In genomic region chr2:207318071-207318683, GRCh38 we compare ENCODE assay signal across 17 cellular contexts.
DNase-seq lines count a peak whose midpoint lies in the region; ATAC-seq and TF ChIP-seq lines count a peak whose summit lies in the region.
"Had no signal": no experiment of that assay in that cellular context is flagged by ENCODE, and none has a peak within 500 bp of the region (broad histone marks: within the 10 kb centered on the region; RNA-seq: fewer than 3 reads in every experiment).

No MANE protein-coding gene starts in this region.

- H3K36me3 Mint-ChIP-seq in activated naive CD8-positive, alpha-beta T cell treated with anti-CD3 and anti-CD28 coated beads, Interleukin-2, amount 50 U/mL, for 24 hours (ENCODE audit: low read depth), result no peaks in the 10 kb centered on the region
- no peaks in the 10 kb centered on the region for H3K36me3 Mint-ChIP-seq in activated naive CD8-positive, alpha-beta T cell treated with anti-CD3 and anti-CD28 coated beads for 36 hours
- H3K36me3 Mint-ChIP-seq in activated T-helper 2 cell treated with anti-CD3 and anti-CD28 coated beads, Interferon-gamma antibody, Interleukin-2, Interleukin-4, amounts not matched to agents 10 μg/mL and 5 μg/mL and 100 μg/mL, durations not matched to agents 14 hours and 24 hours and 36 hours (ENCODE audit: low read depth), result no peaks in the 10 kb centered on the region
- no peaks in the 10 kb centered on the region for H3K36me3 Mint-ChIP-seq in stimulated activated effector memory CD8-positive, alpha-beta T cell treated with anti-CD3 and anti-CD28 coated beads, Interleukin-12 subunit alpha, Interleukin-12 subunit beta, amount 100 ng/mL, for 72 hours

- no peak for TF ChIP-seq CTCF in lower leg skin (IDR thresholded peaks at IDR 0.05)

- peak overlapping the region; percentile 50 for H3K27ac Mint-ChIP-seq in activated naive CD8-positive, alpha-beta T cell treated with anti-CD3 and anti-CD28 coated beads, Interleukin-2, amount 50 U/mL, for 24 hours
- H3K27ac Mint-ChIP-seq in activated naive CD8-positive, alpha-beta T cell treated with anti-CD3 and anti-CD28 coated beads for 36 hours, result no peak overlapping the region
- H3K27ac Mint-ChIP-seq in activated T-helper 2 cell treated with anti-CD3 and anti-CD28 coated beads, Interferon-gamma antibody, Interleukin-2, Interleukin-4, amounts not matched to agents 10 μg/mL and 5 μg/mL and 100 μg/mL, durations not matched to agents 14 hours and 24 hours and 36 hours, result peak overlapping the region; percentile 77
- H3K27ac Mint-ChIP-seq in stimulated activated effector memory CD8-positive, alpha-beta T cell treated with anti-CD3 and anti-CD28 coated beads, Interleukin-12 subunit alpha, Interleukin-12 subunit beta, amount 100 ng/mL, for 72 hours, result peak overlapping the region; percentile 41
- H3K27ac Mint-ChIP-seq: CD8-positive, alpha-beta memory T cell had no signal

- TF ChIP-seq POLR2A in lower leg skin (IDR thresholded peaks at IDR 0.05), result no peak

- ATAC-seq in activated naive CD8-positive, alpha-beta T cell treated with anti-CD3 and anti-CD28 coated beads, Interleukin-2, amount 50 U/mL, for 24 hours, result no peak
- no peak for ATAC-seq in stimulated activated effector memory CD8-positive, alpha-beta T cell treated with anti-CD3 and anti-CD28 coated beads, Interleukin-12 subunit alpha, Interleukin-12 subunit beta, amount 100 ng/mL, for 72 hours
- ATAC-seq: Panc1 had no signal

- no peaks in the 10 kb centered on the region for H3K9me3 Mint-ChIP-seq in activated naive CD8-positive, alpha-beta T cell treated with anti-CD3 and anti-CD28 coated beads, Interleukin-2, amount 50 U/mL, for 24 hours
- no peaks in the 10 kb centered on the region for H3K9me3 Mint-ChIP-seq in activated naive CD8-positive, alpha-beta T cell treated with anti-CD3 and anti-CD28 coated beads for 36 hours
- no peaks in the 10 kb centered on the region for H3K9me3 Mint-ChIP-seq in activated T-helper 2 cell treated with anti-CD3 and anti-CD28 coated beads, Interferon-gamma antibody, Interleukin-2, Interleukin-4, amounts not matched to agents 10 μg/mL and 5 μg/mL and 100 μg/mL, durations not matched to agents 14 hours and 24 hours and 36 hours
- no peaks in the 10 kb centered on the region for H3K9me3 Mint-ChIP-seq in stimulated activated effector memory CD8-positive, alpha-beta T cell treated with anti-CD3 and anti-CD28 coated beads, Interleukin-12 subunit alpha, Interleukin-12 subunit beta, amount 100 ng/mL, for 72 hours
- H3K9me3 Mint-ChIP-seq: CD8-positive, alpha-beta memory T cell had no signal

- intact Hi-C loops in activated T-helper 2 cell treated with anti-CD3 and anti-CD28 coated beads, Interferon-gamma antibody, Interleukin-2, Interleukin-4, amounts not matched to agents 10 μg/mL and 5 μg/mL and 100 μg/mL, durations not matched to agents 14 hours and 24 hours and 36 hours (cut with micrococcal nuclease), result no loop called here
- intact Hi-C loops in lower leg skin (cut with DNase I; ENCODE audit: low total_unique reads), result no loop called here

- no peak overlapping the region for H3K4me3 ChIP-seq in lower leg skin (ENCODE audit: low read depth, poor library complexity, severe bottlenecking)
- H3K4me3 ChIP-seq: BLaER1 treated with 17β-estradiol and CSF1 and Interleukin-3, amounts not matched to agents 10 nM and 100 nM had no signal

- H3K27me3 Mint-ChIP-seq in activated naive CD8-positive, alpha-beta T cell treated with anti-CD3 and anti-CD28 coated beads, Interleukin-2, amount 50 U/mL, for 24 hours, result no peaks in the 10 kb centered on the region
- H3K27me3 Mint-ChIP-seq in activated naive CD8-positive, alpha-beta T cell treated with anti-CD3 and anti-CD28 coated beads for 36 hours, result no peaks in the 10 kb centered on the region
- H3K27me3 Mint-ChIP-seq in activated T-helper 2 cell treated with anti-CD3 and anti-CD28 coated beads, Interferon-gamma antibody, Interleukin-2, Interleukin-4, amounts not matched to agents 10 μg/mL and 5 μg/mL and 100 μg/mL, durations not matched to agents 14 hours and 24 hours and 36 hours (ENCODE audit: low read depth), result no peaks in the 10 kb centered on the region

- H3K4me1 Mint-ChIP-seq in activated naive CD8-positive, alpha-beta T cell treated with anti-CD3 and anti-CD28 coated beads, Interleukin-2, amount 50 U/mL, for 24 hours, result peaks cover 26% of the 10 kb centered on the region
- H3K4me1 Mint-ChIP-seq in activated naive CD8-positive, alpha-beta T cell treated with anti-CD3 and anti-CD28 coated beads for 36 hours, result no peaks in the 10 kb centered on the region
- H3K4me1 Mint-ChIP-seq in activated T-helper 2 cell treated with anti-CD3 and anti-CD28 coated beads, Interferon-gamma antibody, Interleukin-2, Interleukin-4, amounts not matched to agents 10 μg/mL and 5 μg/mL and 100 μg/mL, durations not matched to agents 14 hours and 24 hours and 36 hours (ENCODE audit: low read depth), result peaks cover 57% of the 10 kb centered on the region
- H3K4me1 Mint-ChIP-seq in stimulated activated effector memory CD8-positive, alpha-beta T cell treated with anti-CD3 and anti-CD28 coated beads, Interleukin-12 subunit alpha, Interleukin-12 subunit beta, amount 100 ng/mL, for 72 hours, result peaks cover 30% of the 10 kb centered on the region
- H3K4me1 Mint-ChIP-seq: CD8-positive, alpha-beta memory T cell had no signal

- peak; percentile 5 for DNase-seq in NCI-H2171 treated with DMSO at 0.1 percent for 48 hours (lab: John Stamatoyannopoulos, UW)
- no peak for DNase-seq in NCI-H2171 (lab: John Stamatoyannopoulos, UW)
- no peak for DNase-seq in activated naive CD8-positive, alpha-beta T cell treated with anti-CD3 and anti-CD28 coated beads, Interleukin-2, amount 50 U/mL, for 24 hours
- DNase-seq in activated naive CD8-positive, alpha-beta T cell treated with anti-CD3 and anti-CD28 coated beads for 36 hours, result no peak
- no peak for DNase-seq in activated T-helper 2 cell treated with anti-CD3 and anti-CD28 coated beads, Interferon-gamma antibody, Interleukin-2, Interleukin-4, amounts not matched to agents 10 μg/mL and 5 μg/mL and 100 μg/mL, durations not matched to agents 14 hours and 24 hours and 36 hours (ENCODE audit: low spot score)
- no peak for DNase-seq in stimulated activated effector memory CD8-positive, alpha-beta T cell treated with anti-CD3 and anti-CD28 coated beads, Interleukin-12 subunit alpha, Interleukin-12 subunit beta, amount 100 ng/mL, for 72 hours (ENCODE audit: low spot score in 2 of 2)
- no peak for DNase-seq in lower leg skin (ENCODE audit: low spot score in 2 of 2)
- DNase-seq in effector CD4-positive, alpha-beta T cell, result no peak
- DNase-seq: 8988T; CD8-positive, alpha-beta memory T cell; GF-D8; NCI-H1048; NCI-H146; NCI-H2081; NCI-H2227 treated with DMSO at 0.1 percent for 48 hours had no signal

- 94 to 96% methylated on average over 5 of the region's 5 CpGs for WGBS in lower leg skin, 2 donors

- no peak overlapping the region for H3K4me3 Mint-ChIP-seq in activated naive CD8-positive, alpha-beta T cell treated with anti-CD3 and anti-CD28 coated beads, Interleukin-2, amount 50 U/mL, for 24 hours
- no peak overlapping the region for H3K4me3 Mint-ChIP-seq in activated naive CD8-positive, alpha-beta T cell treated with anti-CD3 and anti-CD28 coated beads for 36 hours
- no peak overlapping the region for H3K4me3 Mint-ChIP-seq in activated T-helper 2 cell treated with anti-CD3 and anti-CD28 coated beads, Interferon-gamma antibody, Interleukin-2, Interleukin-4, amounts not matched to agents 10 μg/mL and 5 μg/mL and 100 μg/mL, durations not matched to agents 14 hours and 24 hours and 36 hours (ENCODE audit: low read depth)
- H3K4me3 Mint-ChIP-seq in stimulated activated effector memory CD8-positive, alpha-beta T cell treated with anti-CD3 and anti-CD28 coated beads, Interleukin-12 subunit alpha, Interleukin-12 subunit beta, amount 100 ng/mL, for 72 hours, result peak overlapping the region; percentile 3
- H3K4me3 Mint-ChIP-seq: CD8-positive, alpha-beta memory T cell had no signal
